In the genomic region with DNA sequence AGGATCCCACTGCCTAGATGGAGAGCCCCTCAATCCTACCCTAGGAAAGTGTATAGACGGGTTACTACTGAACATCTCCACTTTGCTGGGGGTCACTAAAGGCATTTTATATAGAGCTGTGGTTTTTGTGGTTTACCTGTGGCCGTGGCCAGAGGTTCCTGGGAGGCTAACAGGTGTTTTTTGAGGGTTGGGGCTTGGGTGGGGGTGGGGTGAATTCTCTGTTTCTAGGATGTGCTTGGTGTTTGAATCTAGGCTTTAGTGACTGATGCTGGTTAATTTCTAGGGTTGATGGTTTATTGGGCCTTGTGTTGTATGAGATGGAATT, we compare ENCODE assay signal across 13 cellular contexts. TPM values are rescaled to one million over a fixed set of nuclear protein-coding genes. Genes with fewer than 3 reads are reported as not detected.
DNase-seq lines count a peak whose midpoint lies in the region; TF ChIP-seq lines count a peak whose summit lies in the region.
"Had no signal": no experiment of that assay in that cellular context is flagged by ENCODE, and none has a peak within 500 bp of the region (broad histone marks: within the 10 kb centered on the region; RNA-seq: fewer than 3 reads in every experiment).

No MANE protein-coding gene starts in this region.

- peaks cover 4% of the 10 kb centered on the region for H4K20me1 ChIP-seq in osteoblast (ENCODE audit: insufficient read depth, low read length)

- peaks cover 22% of the 10 kb centered on the region in 3 donors for H3K4me1 Mint-ChIP-seq in IgD-negative memory B cell
- peaks cover 34% of the 10 kb centered on the region for H3K4me1 Mint-ChIP-seq in endothelial cell (ENCODE audit: unreplicated experiment)

- H2AFZ ChIP-seq in osteoblast (ENCODE audit: low read length), result peak overlapping the region; percentile 63

- no peaks in the 10 kb centered on the region for H3K9me3 ChIP-seq in osteoblast (ENCODE audit: low read depth, low read length)

- H3K4me1 ChIP-seq in osteoblast (ENCODE audit: insufficient read depth, low read length), result peaks cover 24% of the 10 kb centered on the region

- H3K4me2 ChIP-seq in osteoblast (ENCODE audit: insufficient read depth, low read length), result peak overlapping the region; percentile 88

- H3K9me3 Mint-ChIP-seq in IgD-negative memory B cell (peaks cover 0 to 16% (median 5%) of the 10 kb centered on the region in 3 donors), endothelial cell (ENCODE audit: unreplicated experiment) (no peaks in the 10 kb centered on the region)
- H3K9me3 Mint-ChIP-seq: activated T-cell treated with anti-CD3 and anti-CD28 coated beads, Interleukin-2, amount 50 U/mL, for 24 hours had no signal

- TF ChIP-seq CTCF in AG04449 (IDR thresholded peaks at IDR 0.05; ENCODE audit: insufficient read depth, low read length, missing control alignments) (no peak), endothelial cell (IDR thresholded peaks at IDR 0.05; ENCODE audit: unreplicated experiment) (no peak), osteoblast (IDR thresholded peaks at IDR 0.05; ENCODE audit: extremely low read depth, low read depth, low read length) (no peak)

- CTCF ChIA-PET in AG04449 (lab: Yijun Ruan, JAX), result interaction anchor here (7.4 to 30.2 kb wide), 5 partner anchors 8 to 506 kb away, joined by 119 to 1421 read pairs (median 190); a partner anchor contains a TSS

- H3K36me3 Mint-ChIP-seq in IgD-negative memory B cell (peaks cover 4% of the 10 kb centered on the region), endothelial cell (ENCODE audit: low read depth, unreplicated experiment) (peaks cover 6% of the 10 kb centered on the region)

- H3K4me3 ChIP-seq in AG04449 (ENCODE audit: low read depth, low read length) (peak overlapping the region; percentile 78), osteoblast (ENCODE audit: insufficient read depth, low read length) (peak overlapping the region; percentile 86)

- H3K36me3 ChIP-seq in osteoblast (ENCODE audit: insufficient read depth, low read length), result peaks cover 3% of the 10 kb centered on the region

- DNase-seq in AG04449 (ENCODE audit: low read depth, low spot score) (no peak), endothelial cell (ENCODE audit: low spot score) (no peak), osteoblast (ENCODE audit: insufficient read length, low spot score, missing footprints) (peak; percentile 66), anterior cingulate cortex (lab: John Stamatoyannopoulos, UW) (no peak), SHP77 treated with DMSO at 0.1 percent for 48 hours (lab: John Stamatoyannopoulos, UW) (no peak), NK-92 (lab: John Stamatoyannopoulos, UW; ENCODE audit: unreplicated experiment) (no peak), EL (no peak)
- DNase-seq: NCI-H1092 treated with DMSO at 0.1 percent for 48 hours; stimulated activated CD8-positive, alpha-beta memory T cell treated with anti-CD3 and anti-CD28 coated beads, Interleukin-4, amount 100 ng/mL, for 48 hours had no signal

- H3K79me2 ChIP-seq in osteoblast (ENCODE audit: insufficient read depth, low read length), result peaks cover 49% of the 10 kb centered on the region

- H3K27ac ChIP-seq in osteoblast (ENCODE audit: low read depth, low read length), result peak overlapping the region; percentile 89

- peaks cover 72% of the 10 kb centered on the region for H3K27me3 Mint-ChIP-seq in IgD-negative memory B cell
- H3K27me3 Mint-ChIP-seq in endothelial cell (ENCODE audit: unreplicated experiment), result peaks cover 36% of the 10 kb centered on the region

- H3K4me3 Mint-ChIP-seq in IgD-negative memory B cell (peak overlapping the region in 3 of 4 donors; percentile 17 to 72 (median 63)), endothelial cell (ENCODE audit: unreplicated experiment) (peak overlapping the region; percentile 86)
- H3K4me3 Mint-ChIP-seq: activated T-cell treated with anti-CD3 and anti-CD28 coated beads, Interleukin-2, amount 50 U/mL, for 24 hours; memory B cell had no signal

- H3K27ac Mint-ChIP-seq in IgD-negative memory B cell (peak overlapping the region; percentile 39 to 57 (median 47)), endothelial cell (ENCODE audit: unreplicated experiment) (no peak overlapping the region)
- H3K27ac Mint-ChIP-seq: activated T-cell treated with anti-CD3 and anti-CD28 coated beads, Interleukin-2, amount 50 U/mL, for 24 hours; memory B cell had no signal

- POLR2A ChIA-PET in AG04449 (lab: Yijun Ruan, JAX), result interaction anchor here (0.8 to 2.6 kb wide), 6 partner anchors 25 to 515 kb away, joined by 3 to 9 read pairs (median 4); no protein-coding TSS in a partner anchor

- H3K27me3 ChIP-seq in osteoblast (ENCODE audit: insufficient read depth, low read length), result no peaks in the 10 kb centered on the region

RNA-seq across cellular contexts. Expression of a gene that starts 7.7 kb away (rescaled TPM):
- not detected for polyA plus RNA-seq in IgD-negative memory B cell
- 9.3 TPM for total RNA-seq in endothelial cell (ENCODE audit: unreplicated experiment)
- 3.3 and 5.6 TPM in 2 replicates for total RNA-seq in osteoblast
- total RNA-seq: bronchial epithelial cell had no signal

RNA-seq across cellular contexts. Expression of a gene that starts 14.1 kb away (rescaled TPM):
- polyA plus RNA-seq in IgD-negative memory B cell, result not detected
- 3.5 TPM for total RNA-seq in endothelial cell (ENCODE audit: unreplicated experiment)
- total RNA-seq in osteoblast, result 0.36 and 1.2 TPM in 2 replicates
- total RNA-seq: bronchial epithelial cell had no signal

RNA-seq across cellular contexts. Expression of a gene that starts 14.7 kb away (rescaled TPM):
- not detected for polyA plus RNA-seq in IgD-negative memory B cell
- total RNA-seq in endothelial cell (ENCODE audit: unreplicated experiment), result 0.56 TPM
- total RNA-seq in osteoblast, result 0.36 and 0.59 TPM in 2 replicates
- total RNA-seq: bronchial epithelial cell had no signal

RNA-seq across cellular contexts. Expression of a gene that starts 19.9 kb away (rescaled TPM):
- polyA plus RNA-seq in IgD-negative memory B cell, result not detected
- total RNA-seq in endothelial cell (ENCODE audit: unreplicated experiment) (4.1 TPM), osteoblast (1.1 and 2.1 TPM in 2 replicates)
- total RNA-seq: bronchial epithelial cell had no signal

RNA-seq across cellular contexts. Expression of a gene that starts 20.6 kb away (rescaled TPM):
- polyA plus RNA-seq in IgD-negative memory B cell, result not detected
- total RNA-seq in endothelial cell (ENCODE audit: unreplicated experiment) (not detected), osteoblast (not detected in 2 replicates)
- total RNA-seq: bronchial epithelial cell had no signal
